ENCODE assay signal across 8 cellular contexts in genomic region chr11:47946682-47947575, GRCh38. TPM values are rescaled to one million over a fixed set of nuclear protein-coding genes. Genes with fewer than 3 reads are reported as not detected.
A peak's percentile ranks its signal among the peaks of the same experiment; 100 is the strongest.
DNase-seq lines count a peak whose midpoint lies in the region; ATAC-seq and TF ChIP-seq lines count a peak whose summit lies in the region.

No MANE protein-coding gene starts in this region.

- no peak for ATAC-seq in HG03378 (IDR thresholded peaks at IDR 0.05; ENCODE audit: unreplicated experiment)

- DNase-seq in AG20443 (ENCODE audit: low spot score), result peak; percentile 97
- DNase-seq in HT1080 (ENCODE audit: low read depth), result peak; percentile 98
- peak; percentile 41 to 52 for DNase-seq in activated CD4-positive, alpha-beta T cell treated with anti-CD3 and anti-CD28 coated beads, Interleukin-2, amount 50 U/mL, for 48 hours
- DNase-seq in fibroblast of the conjunctiva (ENCODE audit: low read depth), result peak; percentile 85
- peak; percentile 58 for DNase-seq in pulmonary artery endothelial cell (ENCODE audit: low read depth, low spot score)
- DNase-seq in GM13976 (ENCODE audit: low spot score), result no peak
- DNase-seq in NCI-H1105 (lab: John Stamatoyannopoulos, UW), result no peak

- in situ Hi-C loops in GM13976 (cut with MboI; ENCODE audit: low sequenced_read_pairs, unreplicated experiment), result no loop called here

- no peak for TF ChIP-seq CTCF in GM13976 (IDR thresholded peaks at IDR 0.05; ENCODE audit: borderline replicate concordance, control extremely low read depth, extremely low read depth, insufficient read depth, missing control alignments)

RNA-seq across cellular contexts. Expression of gene PTPRJ, which starts 33.4 kb away (rescaled TPM):
- total RNA-seq in HT1080 (2014; rRNA removed; shearing (Covaris generic)), result 11.7 and 11.9 TPM in 2 replicates
- 25.4 and 28.6 TPM in 2 replicates for polyA plus RNA-seq in HT1080 (2015; cell fraction: cytosol; rRNA removed)
- polyA plus RNA-seq in HT1080 (2015; cell fraction: nucleus; rRNA removed), result 39.2 and 41.6 TPM in 2 replicates
- 7.3 and 7.9 TPM in 2 replicates for total RNA-seq in pulmonary artery endothelial cell

Comparison
In these comparisons a context has a peak if more than half of its experiments do, and no peak if none do; other contexts are left out.
1. DNase-seq: peak in AG20443 (single experiment), HT1080 (single experiment), activated CD4-positive, alpha-beta T cell treated with anti-CD3 and anti-CD28 coated beads, Interleukin-2, amount 50 U/mL, for 48 hours (2 of 2), fibroblast of the conjunctiva (single experiment) and pulmonary artery endothelial cell (single experiment); none in GM13976 (single experiment) and NCI-H1105 (single experiment).